In genomic region chr20:37342231-37343177, GRCh38 we compare ENCODE assay signal across 2 cellular contexts.
A peak's percentile ranks its signal among the peaks of the same experiment; 100 is the strongest.
TF ChIP-seq lines count a peak whose summit lies in the region.

No MANE protein-coding gene starts in this region.

TF ChIP-seq in HEK293, 187 proteins besides CTCF, POLR2A, EP300 and RAD21:
- TF ChIP-seq ZNF621 (tag by site-specific recombination; IDR thresholded peaks at IDR 0.05) (no peak), ZNF114 (tag by site-specific recombination; IDR thresholded peaks at IDR 0.05) (no peak), ZNF664 (tag by site-specific recombination; IDR thresholded peaks at IDR 0.05) (peak; percentile 94), ZNF518A (tag by site-specific recombination; conservative IDR thresholded peaks at IDR 0.05; ENCODE audit: low read depth) (no peak), ZNF580 (tag by site-specific recombination; IDR thresholded peaks at IDR 0.05) (no peak), ZNF146 (tag by site-specific recombination; IDR thresholded peaks at IDR 0.05) (no peak), ZNF133 (tag by site-specific recombination; IDR thresholded peaks at IDR 0.05) (no peak)

TF ChIP-seq in GM12878, 131 proteins besides CTCF, POLR2A, EP300 and RAD21:
- TF ChIP-seq CREM (IDR thresholded peaks at IDR 0.05; ENCODE audit: low read depth) (no peak), GABPA (IDR thresholded peaks at IDR 0.05; ENCODE audit: low read depth) (no peak), CBFB (IDR thresholded peaks at IDR 0.05; ENCODE audit: low read depth) (no peak), SMC3 (IDR thresholded peaks at IDR 0.05; ENCODE audit: borderline replicate concordance, low read length) (no peak), CUX1 (IDR thresholded peaks at IDR 0.05; ENCODE audit: insufficient replicate concordance, low read depth, low read length) (no peak), RAD51 (IDR thresholded peaks at IDR 0.05) (no peak), POU2F2 (IDR thresholded peaks at IDR 0.05; ENCODE audit: borderline replicate concordance, low read depth, low read length) (no peak), ZBTB11 (CRISPR knock-in tag; IDR thresholded peaks at IDR 0.05) (no peak), CHD2 (IDR thresholded peaks at IDR 0.05; ENCODE audit: borderline replicate concordance, low read depth, low read length) (no peak), POLR2AphosphoS2 (IDR thresholded peaks at IDR 0.05; ENCODE audit: low read depth, low read length) (no peak), BMI1 (IDR thresholded peaks at IDR 0.05; ENCODE audit: borderline replicate concordance) (no peak), RB1 (IDR thresholded peaks at IDR 0.05; ENCODE audit: borderline replicate concordance) (no peak), IKZF1 (conservative IDR thresholded peaks at IDR 0.05) (no peak)
TF ChIP-seq in GM12878: peak in this region for 0.
